In genomic region chr16:79185681-79186080, GRCh38 we compare ENCODE assay signal across 2 cellular contexts.
TF ChIP-seq lines count a peak whose summit lies in the region.

No MANE protein-coding gene starts in this region.

TF ChIP-seq in HepG2, 621 proteins besides CTCF, POLR2A, EP300 and RAD21:
- peak; percentile 98 for TF ChIP-seq GZF1 (CRISPR knock-in tag; IDR thresholded peaks at IDR 0.05)
- no peak for TF ChIP-seq ZNF225 (CRISPR knock-in tag; IDR thresholded peaks at IDR 0.05)
- no peak for TF ChIP-seq ZNF710 (CRISPR knock-in tag; IDR thresholded peaks at IDR 0.05; ENCODE audit: borderline replicate concordance)

TF ChIP-seq in H1, 55 proteins besides CTCF, POLR2A, EP300 and RAD21 (continued from another document):
- TF ChIP-seq CHD1 (IDR thresholded peaks at IDR 0.05; ENCODE audit: low read depth, low read length) = no peak
- TF ChIP-seq CHD2 (IDR thresholded peaks at IDR 0.05; ENCODE audit: low read length) = no peak
- TF ChIP-seq CTBP2 (IDR thresholded peaks at IDR 0.05; ENCODE audit: borderline replicate concordance, insufficient read depth, insufficient read length, low read length) = no peak
- TF ChIP-seq HDAC6 (IDR thresholded peaks at IDR 0.05; ENCODE audit: low read depth, low read length) = no peak
- TF ChIP-seq EZH2 (IDR thresholded peaks at IDR 0.05; ENCODE audit: low read depth, low read length, severe bottlenecking) = no peak
- no peak for TF ChIP-seq YY1 (IDR thresholded peaks at IDR 0.05; ENCODE audit: low read depth, low read length)
- TF ChIP-seq ASH2L (IDR thresholded peaks at IDR 0.05; ENCODE audit: low read length) = no peak
- no peak for TF ChIP-seq GTF2F1 (IDR thresholded peaks at IDR 0.05; ENCODE audit: borderline replicate concordance, low read depth, low read length)
- TF ChIP-seq NANOG (IDR thresholded peaks at IDR 0.05; ENCODE audit: insufficient read depth, low read depth, low read length, poor library complexity, severe bottlenecking) = no peak
- TF ChIP-seq MAFK (IDR thresholded peaks at IDR 0.05; ENCODE audit: low read depth, low read length) = peak; percentile 14; the same call in 1 of the 2 replicates
- TF ChIP-seq GABPA (IDR thresholded peaks at IDR 0.05; ENCODE audit: borderline replicate concordance, insufficient read depth, low read length) = no peak
- TF ChIP-seq CHD7 (IDR thresholded peaks at IDR 0.05; ENCODE audit: insufficient replicate concordance, low read length) = peak; percentile 98
- no peak for TF ChIP-seq TAF1 (IDR thresholded peaks at IDR 0.05; ENCODE audit: low read depth, low read length)
- no peak for TF ChIP-seq SP1 (IDR thresholded peaks at IDR 0.05; ENCODE audit: low read depth, low read length)
- no peak for TF ChIP-seq POU5F1 (IDR thresholded peaks at IDR 0.05; ENCODE audit: low read depth, low read length)
- TF ChIP-seq BCL11A (IDR thresholded peaks at IDR 0.05; ENCODE audit: low read depth in 2 of 2, low read length in 2 of 2) = no peak
- TF ChIP-seq RXRA (IDR thresholded peaks at IDR 0.05; ENCODE audit: insufficient read depth, low read depth, low read length) = no peak
